2 cellular contexts compared by ENCODE assay signal in genomic region chr6:155047523-155047922, GRCh38.
TF ChIP-seq lines count a peak whose summit lies in the region.

No MANE protein-coding gene starts in this region.

TF ChIP-seq in GM23338, 12 proteins besides CTCF, POLR2A, EP300 and RAD21:
- TF ChIP-seq NANOG (IDR thresholded peaks at IDR 0.05; ENCODE audit: borderline replicate concordance) (no peak), EZH2phosphoT487 (IDR thresholded peaks at IDR 0.05; ENCODE audit: unreplicated experiment) (no peak), JUNB (IDR thresholded peaks at IDR 0.05; ENCODE audit: unreplicated experiment) (no peak), REST (IDR thresholded peaks at IDR 0.05; ENCODE audit: unreplicated experiment) (no peak), STAT1 (IDR thresholded peaks at IDR 0.05; ENCODE audit: unreplicated experiment) (no peak), CREB1 (CRISPR knock-in tag; IDR thresholded peaks at IDR 0.05; ENCODE audit: low read depth) (no peak), ZNF114 (CRISPR knock-in tag; IDR thresholded peaks at IDR 0.05) (no peak), ZNF331 (CRISPR knock-in tag; IDR thresholded peaks at IDR 0.05; ENCODE audit: low read depth) (no peak), ETS1 (IDR thresholded peaks at IDR 0.05) (no peak), POLR2AphosphoS5 (IDR thresholded peaks at IDR 0.05; ENCODE audit: low read depth) (no peak), EZH2 (IDR thresholded peaks at IDR 0.05; ENCODE audit: low read depth, unreplicated experiment) (no peak)
- TF ChIP-seq, protein P1, sequence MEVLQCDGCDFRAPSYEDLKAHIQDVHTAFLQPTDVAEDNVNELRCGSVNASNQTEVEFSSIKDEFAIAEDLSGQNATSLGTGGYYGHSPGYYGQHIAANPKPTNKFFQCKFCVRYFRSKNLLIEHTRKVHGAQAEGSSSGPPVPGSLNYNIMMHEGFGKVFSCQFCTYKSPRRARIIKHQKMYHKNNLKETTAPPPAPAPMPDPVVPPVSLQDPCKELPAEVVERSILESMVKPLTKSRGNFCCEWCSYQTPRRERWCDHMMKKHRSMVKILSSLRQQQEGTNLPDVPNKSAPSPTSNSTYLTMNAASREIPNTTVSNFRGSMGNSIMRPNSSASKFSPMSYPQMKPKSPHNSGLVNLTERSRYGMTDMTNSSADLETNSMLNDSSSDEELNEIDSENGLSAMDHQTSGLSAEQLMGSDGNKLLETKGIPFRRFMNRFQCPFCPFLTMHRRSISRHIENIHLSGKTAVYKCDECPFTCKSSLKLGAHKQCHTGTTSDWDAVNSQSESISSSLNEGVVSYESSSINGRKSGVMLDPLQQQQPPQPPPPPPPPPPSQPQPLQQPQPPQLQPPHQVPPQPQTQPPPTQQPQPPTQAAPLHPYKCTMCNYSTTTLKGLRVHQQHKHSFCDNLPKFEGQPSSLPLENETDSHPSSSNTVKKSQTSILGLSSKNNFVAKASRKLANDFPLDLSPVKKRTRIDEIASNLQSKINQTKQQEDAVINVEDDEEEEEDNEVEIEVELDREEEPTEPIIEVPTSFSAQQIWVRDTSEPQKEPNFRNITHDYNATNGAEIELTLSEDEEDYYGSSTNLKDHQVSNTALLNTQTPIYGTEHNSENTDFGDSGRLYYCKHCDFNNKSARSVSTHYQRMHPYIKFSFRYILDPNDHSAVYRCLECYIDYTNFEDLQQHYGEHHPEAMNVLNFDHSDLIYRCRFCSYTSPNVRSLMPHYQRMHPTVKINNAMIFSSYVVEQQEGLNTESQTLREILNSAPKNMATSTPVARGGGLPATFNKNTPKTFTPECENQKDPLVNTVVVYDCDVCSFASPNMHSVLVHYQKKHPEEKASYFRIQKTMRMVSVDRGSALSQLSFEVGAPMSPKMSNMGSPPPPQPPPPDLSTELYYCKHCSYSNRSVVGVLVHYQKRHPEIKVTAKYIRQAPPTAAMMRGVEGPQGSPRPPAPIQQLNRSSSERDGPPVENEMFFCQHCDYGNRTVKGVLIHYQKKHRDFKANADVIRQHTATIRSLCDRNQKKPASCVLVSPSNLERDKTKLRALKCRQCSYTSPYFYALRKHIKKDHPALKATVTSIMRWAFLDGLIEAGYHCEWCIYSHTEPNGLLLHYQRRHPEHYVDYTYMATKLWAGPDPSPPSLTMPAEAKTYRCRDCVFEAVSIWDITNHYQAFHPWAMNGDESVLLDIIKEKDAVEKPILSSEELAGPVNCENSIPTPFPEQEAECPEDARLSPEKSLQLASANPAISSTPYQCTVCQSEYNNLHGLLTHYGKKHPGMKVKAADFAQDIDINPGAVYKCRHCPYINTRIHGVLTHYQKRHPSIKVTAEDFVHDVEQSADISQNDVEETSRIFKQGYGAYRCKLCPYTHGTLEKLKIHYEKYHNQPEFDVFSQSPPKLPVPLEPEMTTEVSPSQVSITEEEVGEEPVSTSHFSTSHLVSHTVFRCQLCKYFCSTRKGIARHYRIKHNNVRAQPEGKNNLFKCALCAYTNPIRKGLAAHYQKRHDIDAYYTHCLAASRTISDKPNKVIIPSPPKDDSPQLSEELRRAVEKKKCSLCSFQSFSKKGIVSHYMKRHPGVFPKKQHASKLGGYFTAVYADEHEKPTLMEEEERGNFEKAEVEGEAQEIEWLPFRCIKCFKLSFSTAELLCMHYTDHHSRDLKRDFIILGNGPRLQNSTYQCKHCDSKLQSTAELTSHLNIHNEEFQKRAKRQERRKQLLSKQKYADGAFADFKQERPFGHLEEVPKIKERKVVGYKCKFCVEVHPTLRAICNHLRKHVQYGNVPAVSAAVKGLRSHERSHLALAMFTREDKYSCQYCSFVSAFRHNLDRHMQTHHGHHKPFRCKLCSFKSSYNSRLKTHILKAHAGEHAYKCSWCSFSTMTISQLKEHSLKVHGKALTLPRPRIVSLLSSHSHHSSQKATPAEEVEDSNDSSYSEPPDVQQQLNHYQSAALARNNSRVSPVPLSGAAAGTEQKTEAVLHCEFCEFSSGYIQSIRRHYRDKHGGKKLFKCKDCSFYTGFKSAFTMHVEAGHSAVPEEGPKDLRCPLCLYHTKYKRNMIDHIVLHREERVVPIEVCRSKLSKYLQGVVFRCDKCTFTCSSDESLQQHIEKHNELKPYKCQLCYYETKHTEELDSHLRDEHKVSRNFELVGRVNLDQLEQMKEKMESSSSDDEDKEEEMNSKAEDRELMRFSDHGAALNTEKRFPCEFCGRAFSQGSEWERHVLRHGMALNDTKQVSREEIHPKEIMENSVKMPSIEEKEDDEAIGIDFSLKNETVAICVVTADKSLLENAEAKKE (CRISPR knock-in tag; IDR thresholded peaks at IDR 0.05): no peak

TF ChIP-seq in H1, 55 proteins besides CTCF, POLR2A, EP300 and RAD21:
- TF ChIP-seq JUND (IDR thresholded peaks at IDR 0.05; ENCODE audit: low read length) (peak; percentile 85), TBP (IDR thresholded peaks at IDR 0.05; ENCODE audit: low read depth, low read length) (no peak), CHD2 (IDR thresholded peaks at IDR 0.05; ENCODE audit: low read length) (no peak), CBX8 (IDR thresholded peaks at IDR 0.05; ENCODE audit: borderline replicate concordance, low read depth, low read length) (no peak), KDM5A (IDR thresholded peaks at IDR 0.05; ENCODE audit: low read length) (no peak)
